9 cellular contexts compared by ENCODE assay signal in genomic region chr22:49789289-49790141, GRCh38. TPM values are rescaled to one million over a fixed set of nuclear protein-coding genes. Genes with fewer than 3 reads are reported as not detected.
DNase-seq lines count a peak whose midpoint lies in the region; ATAC-seq and TF ChIP-seq lines count a peak whose summit lies in the region.
"Had no signal": no experiment of that assay in that cellular context is flagged by ENCODE, and none has a peak within 500 bp of the region (broad histone marks: within the 10 kb centered on the region; RNA-seq: fewer than 3 reads in every experiment).

No MANE protein-coding gene starts in this region.

- H3K9me3 ChIP-seq in skeletal muscle tissue (ENCODE audit: control insufficient read depth in 3 of 3, low read length in 3 of 3), result no peaks in the 10 kb centered on the region

- H3K27ac ChIP-seq in skeletal muscle tissue (ENCODE audit: low read depth, low read length) (peak overlapping the region; percentile 73), brain microvascular endothelial cell (no peak overlapping the region)

- H3K4me3 ChIP-seq in fibroblast of the aortic adventitia (ENCODE audit: low read depth, low read length) (no peak overlapping the region), skeletal muscle tissue (ENCODE audit: low read length in 3 of 3) (peak overlapping the region in 1 of 3 donors; percentile 54), brain microvascular endothelial cell (ENCODE audit: low read depth, low read length) (no peak overlapping the region)

- TF ChIP-seq POLR2A in GM18951 (IDR thresholded peaks at IDR 0.05; ENCODE audit: extremely low read depth, insufficient read depth, insufficient read length), result peak; percentile 13

- H3K27me3 ChIP-seq in skeletal muscle tissue (ENCODE audit: control insufficient read depth in 3 of 3, insufficient read depth in 3 of 3, low read length in 3 of 3) (no peaks in the 10 kb centered on the region), brain microvascular endothelial cell (replicated peaks) (no peaks in the 10 kb centered on the region)

- in situ Hi-C loops in GM18951 (cut with MboI; ENCODE audit: low sequenced_read_pairs, unreplicated experiment) (no loop called here), brain microvascular endothelial cell (cut with HindIII; ENCODE audit: low pct_ligation_motif_present, low sequenced_read_pairs) (no loop called here)

- H3K36me3 ChIP-seq in skeletal muscle tissue (ENCODE audit: control insufficient read depth in 3 of 3, insufficient read depth in 3 of 3, low read length in 3 of 3), result peaks cover 28 to 42% (median 36%) of the 10 kb centered on the region in 3 donors
- H3K36me3 ChIP-seq in brain microvascular endothelial cell (replicated peaks), result peaks cover 53% of the 10 kb centered on the region

- ATAC-seq in HG02981 (IDR thresholded peaks at IDR 0.05; ENCODE audit: unreplicated experiment) (no peak), HG02623 (IDR thresholded peaks at IDR 0.05; ENCODE audit: unreplicated experiment) (no peak), HG02763 (IDR thresholded peaks at IDR 0.05; ENCODE audit: unreplicated experiment) (no peak)
- ATAC-seq: Panc1 had no signal

- H3K9ac ChIP-seq in skeletal muscle tissue (ENCODE audit: low read depth in 1 of 3, low read length in 3 of 3), result peak overlapping the region; percentile 20 to 57 (median 45)

- TF ChIP-seq CTCF in fibroblast of the aortic adventitia (IDR thresholded peaks at IDR 0.05; ENCODE audit: insufficient read depth, low read length) (no peak), brain microvascular endothelial cell (IDR thresholded peaks at IDR 0.05; ENCODE audit: low read depth, low read length, missing control alignments) (no peak)

- DNase-seq in activated CD4-positive, alpha-beta T cell treated with anti-CD3 and anti-CD28 coated beads, Interleukin-2, amount 50 U/mL, for 1 hour, result peak; percentile 45
- DNase-seq in fibroblast of the aortic adventitia (ENCODE audit: low read depth) (peak; percentile 30), brain microvascular endothelial cell (no peak)

- peaks cover 77 to 78% (median 78%) of the 10 kb centered on the region in 3 donors for H3K4me1 ChIP-seq in skeletal muscle tissue (ENCODE audit: control insufficient read depth in 3 of 3, insufficient read depth in 3 of 3, low read length in 3 of 3)

RNA-seq across cellular contexts. Expression of gene BRD1, which starts 38.2 kb away (rescaled TPM):
- total RNA-seq in fibroblast of the aortic adventitia (ENCODE audit: low replicate concordance) (14.6 and 58.5 TPM in 2 replicates), skeletal muscle tissue (27.1 TPM)
